Comparison of ENCODE assay signal across 8 cellular contexts in genomic region chr2:134919360-134920210, GRCh38. TPM values are rescaled to one million over a fixed set of nuclear protein-coding genes. Genes with fewer than 3 reads are reported as not detected.
A peak's percentile ranks its signal among the peaks of the same experiment; 100 is the strongest.
DNase-seq lines count a peak whose midpoint lies in the region; ATAC-seq, FAIRE-seq and TF ChIP-seq lines count a peak whose summit lies in the region.

No MANE protein-coding gene starts in this region.

- H3K27ac ChIP-seq in SJSA1 (peak overlapping the region; percentile 96), GM12878 (ENCODE audit: control insufficient read depth, insufficient read depth) (peak overlapping the region; percentile 99)

- BruUV-seq in GM12878 (replicated peaks; lab: Mats Ljungman, UMichigan): no TSS peak

- H3K36me3 ChIP-seq in SJSA1 (peaks cover 36% of the 10 kb centered on the region), GM12878 (ENCODE audit: control insufficient read depth in 2 of 2, insufficient read depth in 2 of 2, low read length in 1 of 2) (peaks cover 0 to 8% of the 10 kb centered on the region in 2 experiments; a peak in 1 of 4 replicates)

- POLR2A ChIA-PET in GM12878 (lab: Charles Lee): interaction anchor here (0.5 to 1.1 kb wide), 4 partner anchors 8 to 630 kb away, joined by 3 to 6 read pairs (median 4); no protein-coding TSS in a partner anchor

- in situ Hi-C loops in GM12878 (cut with MboI): loop anchor here (10.0 kb wide), 1 partner anchor 805 kb away; no protein-coding TSS in a partner anchor

- TF ChIP-seq EP300 in GM12878 (IDR thresholded peaks at IDR 0.05; ENCODE audit: borderline replicate concordance in 1 of 2, control insufficient read depth in 1 of 2, low read depth in 2 of 2, low read length in 2 of 2): no peak

- H3K27me3 ChIP-seq in SJSA1 (replicated peaks) (no peaks in the 10 kb centered on the region), GM12878 (replicated peaks in 1 of 2; ENCODE audit: control insufficient read depth in 2 of 2, insufficient read depth in 2 of 2, low read length in 1 of 2) (no peaks in the 10 kb centered on the region)

- no peak for TF ChIP-seq RAD21 in GM12878 (IDR thresholded peaks at IDR 0.05; ENCODE audit: insufficient read depth, low read depth, low read length)

- no peak for TF ChIP-seq POLR2A in GM12878 (IDR thresholded peaks at IDR 0.05; ENCODE audit: low read depth, low read length)

- under 1% methylated on average over 29 of the region's 29 CpGs for WGBS in GM12878 (ENCODE audit: insufficient coverage, insufficient replicate concordance, low lambda C conversion rate, missing lambda C conversion rate)

- H3K9ac ChIP-seq in GM12878 (ENCODE audit: control insufficient read depth, insufficient read depth, low read length): peak overlapping the region; percentile 100

- intact Hi-C loops in GM12878 (cut with micrococcal nuclease; ENCODE audit: unreplicated experiment): loop anchor here (5.0 to 10.0 kb wide), 2 partner anchors 805 to 823 kb away; partner anchors contain the start of gene UBXN4

- FAIRE-seq in GM12878 (lab: Jason Lieb, UNC): peak; percentile 31

- SMC1A ChIA-PET in GM12878 (lab: Charles Lee; ENCODE audit: uncharacterized antibody, unreplicated experiment): interaction anchor here (0.9 to 1.2 kb wide), 2 partner anchors 10 to 21 kb away, joined by 3 to 4 read pairs; no protein-coding TSS in a partner anchor

- no peak for TF ChIP-seq CTCF in GM12878 (IDR thresholded peaks at IDR 0.05 in 2 of 3, conservative IDR thresholded peaks at IDR 0.05 in 1 of 3; ENCODE audit: control insufficient read depth in 2 of 3, extremely low read depth in 1 of 3, insufficient read depth in 1 of 3, low read depth in 3 of 3, low read length in 3 of 3)

- peak overlapping the region; percentile 95 for H2AFZ ChIP-seq in GM12878 (ENCODE audit: control insufficient read depth, low read depth, low read length)

- RAD21 ChIA-PET in GM12878 (lab: Charles Lee; ENCODE audit: unreplicated experiment): no interaction called here

- H3K4me3 ChIP-seq in SJSA1 (peak overlapping the region; percentile 90), GM12878 (peak overlapping the region; percentile 91)

- no peaks in the 10 kb centered on the region for H3K9me3 ChIP-seq in SJSA1 (replicated peaks)
- no peaks in the 10 kb centered on the region for H3K9me3 ChIP-seq in GM12878 (replicated peaks; ENCODE audit: control insufficient read depth, insufficient read depth, low read length)

- H3K4me1 ChIP-seq in SJSA1 (replicated peaks) (peaks cover 8% of the 10 kb centered on the region), GM12878 (ENCODE audit: control insufficient read depth, insufficient read depth, low read length) (peaks cover 6% of the 10 kb centered on the region)

- CTCF ChIA-PET in GM12878 (lab: Yijun Ruan, JAX): no interaction called here

- peaks cover 63% of the 10 kb centered on the region for H3K79me2 ChIP-seq in GM12878 (ENCODE audit: control insufficient read depth, insufficient read depth, low read length)

- H4K20me1 ChIP-seq in GM12878 (ENCODE audit: control insufficient read depth, insufficient read depth): no peaks in the 10 kb centered on the region

- H3K4me2 ChIP-seq in GM12878 (ENCODE audit: control insufficient read depth, insufficient read depth): peak overlapping the region; percentile 77

- ATAC-seq in HG03039 (IDR thresholded peaks at IDR 0.05; ENCODE audit: unreplicated experiment): peak; percentile 2
- ATAC-seq in GM12878: peak; percentile 26
- ATAC-seq in HG03025 (IDR thresholded peaks at IDR 0.05; ENCODE audit: low FRiP score, unreplicated experiment): no peak
- ATAC-seq in HG03442 (IDR thresholded peaks at IDR 0.05; ENCODE audit: unreplicated experiment): no peak

- DNase-seq in COR-L47 (lab: John Stamatoyannopoulos, UW): peak; percentile 27
- DNase-seq in SJSA1 (ENCODE audit: low read depth in 1 of 2, low spot score in 2 of 2): peak in 1 of 2 experiments; percentile 52
- no peak for DNase-seq in GM12878 (ENCODE audit: low read depth, low spot score)
- DNase-seq in iris pigment epithelial cell (ENCODE audit: low read depth): peak; percentile 31
- peak; percentile 29 to 30 for DNase-seq in stimulated activated CD4-positive, alpha-beta T cell treated with anti-CD3 and anti-CD28 coated beads, Interleukin-15, amount 100 ng/mL, for 48 hours (ENCODE audit: low read depth in 2 of 2)

TF ChIP-seq in GM12878, 131 proteins besides CTCF, POLR2A, EP300 and RAD21 (continues in another document):
- no peak for TF ChIP-seq SUZ12 (IDR thresholded peaks at IDR 0.05; ENCODE audit: unreplicated experiment)
- TF ChIP-seq HDAC2 (IDR thresholded peaks at IDR 0.05): no peak
- no peak for TF ChIP-seq ZBTB33 (IDR thresholded peaks at IDR 0.05)
- no peak for TF ChIP-seq FOS (IDR thresholded peaks at IDR 0.05; ENCODE audit: borderline replicate concordance, extremely low read depth, insufficient read length)
- TF ChIP-seq ZBTB11 (CRISPR knock-in tag; IDR thresholded peaks at IDR 0.05): no peak
- TF ChIP-seq RAD51 (IDR thresholded peaks at IDR 0.05): peak; percentile 87
- TF ChIP-seq EED (IDR thresholded peaks at IDR 0.05; ENCODE audit: low read depth): no peak
- TF ChIP-seq NR2C2 (IDR thresholded peaks at IDR 0.05; ENCODE audit: borderline replicate concordance, control insufficient read depth, insufficient read length, low read depth): no peak
- no peak for TF ChIP-seq BCL3 (IDR thresholded peaks at IDR 0.05; ENCODE audit: borderline replicate concordance, insufficient read depth, low read depth, low read length, poor library complexity, severe bottlenecking)
- no peak for TF ChIP-seq STAT3 (IDR thresholded peaks at IDR 0.05; ENCODE audit: low read depth, low read length)
- no peak for TF ChIP-seq NR2F1 (conservative IDR thresholded peaks at IDR 0.05)

RNA-seq across cellular contexts. Expression of gene CCNT2, which starts 1.0 kb away (rescaled TPM):
- total RNA-seq in SJSA1 (2014; rRNA removed; shearing (Covaris generic)): 13.1 and 31.9 TPM in 2 replicates
- 188 and 206 TPM in 2 replicates for total RNA-seq in GM12878 (2013; cell fraction: nucleolus; rRNA removed)
- total RNA-seq in GM12878 (2014; rRNA removed) (22.8 and 25.6 TPM in 2 replicates), GM12878 (2014; rRNA removed; fragmentation: Illumina TruSeq; extraction: Trizol) (22.0 and 24.6 TPM in 2 replicates), GM12878 (2021) (21.5 and 23.5 TPM in 2 replicates)
- polyA plus RNA-seq in GM12878 (2011; ENCODE audit: low read depth): 9.6 TPM
- polyA plus RNA-seq in GM12878 (2011; rRNA removed) (23.6 and 33.2 TPM in 2 replicates), GM12878 (2014; fragmentation: Illumina TruSeq; extraction: Trizol) (20.6 and 24.1 TPM in 2 replicates), GM12878 (2014; fragmentation: Nextera tagmentation; extraction: Ambion mirVana) (1 to 10 TPM; 6.0 to 7.6 TPM), GM12878 (2014; rRNA removed) (18.8 and 19.3 TPM in 2 replicates), GM12878 (2016; fragmentation: Nextera tagmentation; extraction: Ambion mirVana) (10 to 100 TPM; 16.5 to 16.8 TPM)
- polyA plus RNA-seq in GM12878 (2011; cell fraction: cytosol; rRNA removed): 10.3 and 14.0 TPM in 2 replicates
- polyA plus RNA-seq in GM12878 (2011; cell fraction: nucleus; rRNA removed): 44.9 and 47.4 TPM in 2 replicates
- polyA plus RNA-seq in GM12878 (2012): 11.0 and 12.4 TPM in 2 replicates
- 30.0 and 42.2 TPM in 2 replicates for polyA minus RNA-seq in GM12878 (2011; rRNA and poly(A)+ RNA removed)
- 5.6 and 13.8 TPM in 2 replicates for polyA minus RNA-seq in GM12878 (2011; cell fraction: cytosol; rRNA and poly(A)+ RNA removed)
- 79.7 and 88.0 TPM in 2 replicates for polyA minus RNA-seq in GM12878 (2011; cell fraction: nucleus; rRNA and poly(A)+ RNA removed)

Comparison
In these comparisons a context has a peak if more than half of its experiments do, and no peak if none do; other contexts are left out.
1. ATAC-seq: peak in HG03039 (single experiment) and GM12878 (single experiment); none in HG03025 (single experiment) and HG03442 (single experiment).